In the genomic region with DNA sequence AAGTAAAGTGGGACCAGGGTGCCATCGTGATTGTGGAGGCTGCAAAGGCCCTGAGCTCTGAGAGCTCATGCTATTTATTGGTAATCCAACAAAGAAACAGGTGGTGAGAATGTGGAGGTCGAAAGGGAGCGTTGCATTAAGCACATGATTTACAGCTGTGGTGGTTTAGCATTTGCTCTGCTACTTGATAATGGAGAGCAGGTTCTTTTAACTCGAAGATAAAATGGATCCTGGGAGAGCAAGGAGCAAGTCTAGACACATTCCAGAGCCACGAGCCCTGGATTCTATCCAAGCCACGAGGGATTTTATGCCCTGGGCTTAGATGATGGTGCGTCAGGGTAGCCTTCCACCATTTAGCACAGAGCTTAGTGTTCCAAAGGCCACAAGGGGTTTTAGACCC, we compare ENCODE assay signal across 19 cellular contexts.
"Had no signal": no experiment of that assay in that cellular context is flagged by ENCODE, and none has a peak within 500 bp of the region (broad histone marks: within the 10 kb centered on the region; RNA-seq: fewer than 3 reads in every experiment).

No MANE protein-coding gene starts in this region.

- H3K4me3 Mint-ChIP-seq: activated CD8-positive, alpha-beta T cell treated with anti-CD3 and anti-CD28 coated beads for 36 hours; activated naive CD8-positive, alpha-beta T cell treated with anti-CD3 and anti-CD28 coated beads, Interleukin-2, amount 50 U/mL, for 24 hours; activated T-helper 1 cell treated with anti-CD3 and anti-CD28 coated beads, Interleukin-12 subunit alpha, Interleukin-12 subunit beta, Interleukin-2, Interleukin-4 antibody, amounts not matched to agents 30 ng/mL and 10 ng/mL and 1 ng/mL, durations not matched to agents 14 hours and 24 hours and 36 hours; central memory CD8-positive, alpha-beta T cell; naive thymus-derived CD4-positive, alpha-beta T cell had no signal

- H3K4me1 Mint-ChIP-seq: activated naive CD8-positive, alpha-beta T cell treated with anti-CD3 and anti-CD28 coated beads, Interleukin-2, amount 50 U/mL, for 24 hours; central memory CD8-positive, alpha-beta T cell; naive thymus-derived CD4-positive, alpha-beta T cell had no signal

- H3K4me3 ChIP-seq: lower lobe of right lung, prostate gland, right lobe of liver, spleen, suprapubic skin, upper lobe of right lung had no signal

- H3K27ac Mint-ChIP-seq: activated CD8-positive, alpha-beta T cell treated with anti-CD3 and anti-CD28 coated beads for 36 hours; activated naive CD8-positive, alpha-beta T cell treated with anti-CD3 and anti-CD28 coated beads, Interleukin-2, amount 50 U/mL, for 24 hours; activated T-helper 1 cell treated with anti-CD3 and anti-CD28 coated beads, Interleukin-12 subunit alpha, Interleukin-12 subunit beta, Interleukin-2, Interleukin-4 antibody, amounts not matched to agents 30 ng/mL and 10 ng/mL and 1 ng/mL, durations not matched to agents 14 hours and 24 hours and 36 hours; naive thymus-derived CD4-positive, alpha-beta T cell had no signal

- H3K36me3 Mint-ChIP-seq: naive thymus-derived CD4-positive, alpha-beta T cell had no signal

- H3K27me3 Mint-ChIP-seq: activated CD8-positive, alpha-beta T cell treated with anti-CD3 and anti-CD28 coated beads for 36 hours; activated naive CD8-positive, alpha-beta T cell treated with anti-CD3 and anti-CD28 coated beads, Interleukin-2, amount 50 U/mL, for 24 hours; central memory CD8-positive, alpha-beta T cell; naive thymus-derived CD4-positive, alpha-beta T cell had no signal

- ATAC-seq: activated CD8-positive, alpha-beta T cell treated with anti-CD3 and anti-CD28 coated beads for 36 hours; activated naive CD8-positive, alpha-beta T cell treated with anti-CD3 and anti-CD28 coated beads, Interleukin-2, amount 50 U/mL, for 24 hours; lower lobe of right lung; naive thymus-derived CD4-positive, alpha-beta T cell; right lobe of liver; upper lobe of right lung had no signal

- DNase-seq: activated CD8-positive, alpha-beta memory T cell treated with anti-CD3 and anti-CD28 coated beads, Interleukin-2, amount 50 U/mL, for 48 hours; activated CD8-positive, alpha-beta T cell treated with anti-CD3 and anti-CD28 coated beads for 36 hours; activated naive CD4-positive, alpha-beta T cell; activated naive CD8-positive, alpha-beta T cell treated with anti-CD3 and anti-CD28 coated beads, Interleukin-2, amount 50 U/mL, for 24 hours; effector memory CD4-positive, alpha-beta T cell; hippocampal formation; lower lobe of right lung; naive thymus-derived CD4-positive, alpha-beta T cell; occipital lobe; right lobe of liver; spleen; stimulated activated CD4-positive, alpha-beta T cell treated with anti-CD3 and anti-CD28 coated beads, Interleukin-1b, Interleukin-23, amount 100 ng/mL, for 48 hours; stimulated activated naive CD4-positive, alpha-beta T cell treated with Interleukin-2 at 50 U/mL for 16 hours; T-helper 9 cell; upper lobe of right lung had no signal
